Comparison of ENCODE assay signal across 14 cellular contexts in the genomic region with DNA sequence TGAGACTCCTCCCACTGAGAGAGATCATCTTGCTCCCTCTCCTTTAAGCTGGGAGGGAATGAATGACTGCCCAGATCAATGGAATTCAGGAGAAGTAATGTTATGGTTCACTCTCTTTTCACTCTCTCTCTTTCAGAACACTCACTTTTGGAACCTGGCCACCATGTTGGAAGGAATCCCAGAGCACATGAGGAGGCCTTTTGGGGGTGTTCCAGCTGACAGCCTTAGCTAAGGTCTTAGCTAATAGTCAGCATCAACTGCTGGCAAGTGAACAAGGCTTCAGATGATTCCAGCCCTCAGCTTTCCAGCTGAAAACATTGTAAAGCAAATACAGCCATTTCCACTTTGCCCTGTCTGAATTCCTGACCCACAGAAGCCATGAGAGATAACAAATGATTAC.
DNase-seq lines count a peak whose midpoint lies in the region; ATAC-seq and TF ChIP-seq lines count a peak whose summit lies in the region.
"Had no signal": no experiment of that assay in that cellular context is flagged by ENCODE, and none has a peak within 500 bp of the region (broad histone marks: within the 10 kb centered on the region; RNA-seq: fewer than 3 reads in every experiment).

No MANE protein-coding gene starts in this region.

- POLR2A ChIA-PET in AG04450 (lab: Yijun Ruan, JAX) = no interaction called here

- TF ChIP-seq CTCF in AG04450 (IDR thresholded peaks at IDR 0.05; ENCODE audit: low read depth, low read length) = no peak
- TF ChIP-seq CTCF in lung (IDR thresholded peaks at IDR 0.05; ENCODE audit: control extremely low read depth, extremely low read depth) = no peak

- CTCF ChIA-PET in AG04450 (lab: Charles Lee) = no interaction called here

- DNase-seq in AG04450 (ENCODE audit: low read depth, low spot score) = peak; percentile 11
- DNase-seq in NCI-H1092 (lab: John Stamatoyannopoulos, UW) = peak; percentile 91
- peak; percentile 25 for DNase-seq in brain pericyte (ENCODE audit: low read depth, low spot score)
- DNase-seq in lung (ENCODE audit: low spot score) = peak; percentile 31
- no peak for DNase-seq in left lobe of liver (ENCODE audit: low spot score)
- no peak for DNase-seq in stimulated activated CD4-positive, alpha-beta T cell treated with anti-CD3 and anti-CD28 coated beads, Interleukin-1b, Interleukin-23, amount 100 ng/mL, for 48 hours
- no peak for DNase-seq in ACHN
- DNase-seq in UCSD-AML1 (lab: John Stamatoyannopoulos, UW; ENCODE audit: unreplicated experiment) = no peak
- DNase-seq: activated CD4-positive, CD25-positive, alpha-beta regulatory T cell treated with anti-CD3 and anti-CD28 coated beads, Interleukin-2, amount 50 U/mL, for 72 hours; endodermal cell; NCI-H345; PC-3; SW 1271 had no signal

- no peaks in the 10 kb centered on the region for H3K27me3 ChIP-seq in AG04450 (ENCODE audit: control insufficient read depth, insufficient read depth, low read length)
- no peaks in the 10 kb centered on the region for H3K27me3 ChIP-seq in lung (ENCODE audit: control insufficient read depth, insufficient read depth)
- H3K27me3 ChIP-seq: ovary had no signal

- H3K4me1 ChIP-seq in lung (ENCODE audit: control insufficient read depth in 2 of 2, insufficient read depth in 2 of 2, low read length in 2 of 2) = no peaks in the 10 kb centered on the region

- ATAC-seq in lung (ENCODE audit: insufficient read depth, low FRiP score) (no peak), left lobe of liver (no peak)
- ATAC-seq: PC-3 had no signal

- no peak overlapping the region for H3K27ac ChIP-seq in AG04450 (ENCODE audit: low read depth, low read length)
- no peak overlapping the region for H3K27ac ChIP-seq in lung (ENCODE audit: low read depth in 1 of 2, low read length in 1 of 2)
- H3K27ac ChIP-seq: ovary had no signal

- H3K36me3 ChIP-seq in lung (ENCODE audit: control insufficient read depth in 2 of 2, insufficient read depth in 2 of 2, low read length in 2 of 2) = no peaks in the 10 kb centered on the region
- H3K36me3 ChIP-seq: ovary had no signal

- in situ Hi-C loops in ACHN (cut with HindIII; ENCODE audit: low pct_ligation_motif_present, low pct_unique_long_range_greater_than_20kb, low sequenced_read_pairs) = no loop called here

- H3K9me3 ChIP-seq in AG04450 (ENCODE audit: control insufficient read depth, insufficient read depth, low read length) = no peaks in the 10 kb centered on the region
- peaks cover 0 to 2% of the 10 kb centered on the region in 2 donors for H3K9me3 ChIP-seq in lung (ENCODE audit: control insufficient read depth in 2 of 2, insufficient read depth in 1 of 2, low read length in 1 of 2)

- H3K4me3 ChIP-seq in AG04450 (ENCODE audit: low read depth, low read length) (no peak overlapping the region), lung (no peak overlapping the region)
- H3K4me3 ChIP-seq: ovary had no signal

Comparison
In these comparisons a context has a peak if more than half of its experiments do, and no peak if none do; other contexts are left out.
1. DNase-seq: peak in AG04450 (single experiment), NCI-H1092 (single experiment), brain pericyte (single experiment) and lung (single experiment); none in left lobe of liver (single experiment), stimulated activated CD4-positive, alpha-beta T cell treated with anti-CD3 and anti-CD28 coated beads, Interleukin-1b, Interleukin-23, amount 100 ng/mL, for 48 hours (single experiment), ACHN (single experiment) and UCSD-AML1 (single experiment).